Comparison of ENCODE assay signal across 21 cellular contexts in genomic region chr22:17631076-17631565, GRCh38. TPM values are rescaled to one million over a fixed set of nuclear protein-coding genes. Genes with fewer than 3 reads are reported as not detected.
DNase-seq lines count a peak whose midpoint lies in the region; ATAC-seq, FAIRE-seq and TF ChIP-seq lines count a peak whose summit lies in the region.
"Had no signal": no experiment of that assay in that cellular context is flagged by ENCODE, and none has a peak within 500 bp of the region (broad histone marks: within the 10 kb centered on the region; RNA-seq: fewer than 3 reads in every experiment).

No MANE protein-coding gene starts in this region.

- H3K27ac ChIP-seq in endothelial cell of umbilical vein (ENCODE audit: insufficient read depth, low read depth, low read length) (no peak overlapping the region), GM23248 (no peak overlapping the region)
- H3K27ac ChIP-seq: C4-2B had no signal

- H3K27me3 Mint-ChIP-seq in natural killer cell (ENCODE audit: low read depth in 2 of 2): no peaks in the 10 kb centered on the region
- no peaks in the 10 kb centered on the region for H3K27me3 Mint-ChIP-seq in natural killer cell treated with Interleukin-12 subunit alpha and Interleukin-12 subunit beta and Interleukin-15 and Interleukin-18, amount 100 ng/mL, for 72 hours
- no peaks in the 10 kb centered on the region for H3K27me3 Mint-ChIP-seq in nephron (ENCODE audit: low read depth)
- no peaks in the 10 kb centered on the region for H3K27me3 Mint-ChIP-seq in type B pancreatic cell
- no peaks in the 10 kb centered on the region for H3K27me3 Mint-ChIP-seq in chondrocyte (ENCODE audit: low read depth)
- H3K27me3 Mint-ChIP-seq: CD8-positive, alpha-beta memory T cell had no signal

- no peak for ATAC-seq in natural killer cell
- ATAC-seq in natural killer cell treated with Interleukin-12 subunit alpha and Interleukin-12 subunit beta and Interleukin-15 and Interleukin-18, amount 100 ng/mL, for 72 hours: no peak
- ATAC-seq: HCT116 had no signal

- H3K4me3 ChIP-seq in endothelial cell of umbilical vein (replicated peaks in 1 of 3; ENCODE audit: insufficient read depth in 1 of 3, low read depth in 1 of 3, low read length in 3 of 3) (no peak overlapping the region), GM23248 (no peak overlapping the region)

- no peaks in the 10 kb centered on the region for H3K9me2 ChIP-seq in GM23248 (ENCODE audit: insufficient read depth)

- H3K79me2 ChIP-seq in endothelial cell of umbilical vein (ENCODE audit: control insufficient read depth, insufficient read depth, low read length) (peaks cover 20% of the 10 kb centered on the region), GM23248 (ENCODE audit: insufficient read depth) (peaks cover 33% of the 10 kb centered on the region)

- no TSS peak for BruUV-seq in endothelial cell of umbilical vein (replicated peaks; lab: Mats Ljungman, UMichigan)

- peak overlapping the region; percentile 63 for H3K4me3 Mint-ChIP-seq in natural killer cell
- no peak overlapping the region for H3K4me3 Mint-ChIP-seq in natural killer cell treated with Interleukin-12 subunit alpha and Interleukin-12 subunit beta and Interleukin-15 and Interleukin-18, amount 100 ng/mL, for 72 hours
- peak overlapping the region; percentile 52 to 73 (median 69) for H3K4me3 Mint-ChIP-seq in nephron
- peak overlapping the region; percentile 10 for H3K4me3 Mint-ChIP-seq in type B pancreatic cell
- H3K4me3 Mint-ChIP-seq in chondrocyte (ENCODE audit: unreplicated experiment): no peak overlapping the region

- in situ Hi-C loops in GM23248 (cut with MboI): no loop called here

- no peak for DNase-seq in natural killer cell
- no peak for DNase-seq in natural killer cell treated with Interleukin-12 subunit alpha and Interleukin-12 subunit beta and Interleukin-15 and Interleukin-18, amount 100 ng/mL, for 72 hours (ENCODE audit: low spot score)
- no peak for DNase-seq in endothelial cell of umbilical vein (ENCODE audit: low read depth, low spot score)
- DNase-seq in type B pancreatic cell (ENCODE audit: extremely low spot score, unreplicated experiment): no peak
- DNase-seq in chondrocyte (ENCODE audit: low spot score): no peak
- no peak for DNase-seq in GM23248
- no peak for DNase-seq in NCI-H1930 (lab: John Stamatoyannopoulos, UW)
- DNase-seq: CD8-positive, alpha-beta memory T cell; DMS53; GDM1; GOT3; Karpas-422; NCI-H1694 treated with DMSO at 0.1 percent for 48 hours; NCI-H446; NCI-H526; SHP77 had no signal

- peaks cover 4 to 14% of the 10 kb centered on the region in 2 donors for H3K4me1 Mint-ChIP-seq in natural killer cell
- H3K4me1 Mint-ChIP-seq in natural killer cell treated with Interleukin-12 subunit alpha and Interleukin-12 subunit beta and Interleukin-15 and Interleukin-18, amount 100 ng/mL, for 72 hours (ENCODE audit: low read depth in 2 of 2): no peaks in the 10 kb centered on the region
- peaks cover 32% of the 10 kb centered on the region for H3K4me1 Mint-ChIP-seq in nephron
- no peaks in the 10 kb centered on the region for H3K4me1 Mint-ChIP-seq in type B pancreatic cell (ENCODE audit: unreplicated experiment)
- H3K4me1 Mint-ChIP-seq in chondrocyte (ENCODE audit: low read depth): peaks cover 21% of the 10 kb centered on the region

- POLR2A ChIA-PET in endothelial cell of umbilical vein (lab: Charles Lee): no interaction called here

- H3K4me1 ChIP-seq in endothelial cell of umbilical vein (ENCODE audit: control insufficient read depth, extremely low read depth, insufficient read depth, low read length) (peaks cover 8% of the 10 kb centered on the region), GM23248 (ENCODE audit: insufficient read depth) (peaks cover 26% of the 10 kb centered on the region)

- H3K27ac Mint-ChIP-seq in natural killer cell: peak overlapping the region in 1 of 2 donors; percentile 54
- no peak overlapping the region for H3K27ac Mint-ChIP-seq in natural killer cell treated with Interleukin-12 subunit alpha and Interleukin-12 subunit beta and Interleukin-15 and Interleukin-18, amount 100 ng/mL, for 72 hours
- peak overlapping the region; percentile 37 to 83 (median 48) for H3K27ac Mint-ChIP-seq in nephron
- peak overlapping the region; percentile 89 for H3K27ac Mint-ChIP-seq in type B pancreatic cell
- no peak overlapping the region for H3K27ac Mint-ChIP-seq in chondrocyte (ENCODE audit: unreplicated experiment)

- no peaks in the 10 kb centered on the region for H3K9me1 ChIP-seq in endothelial cell of umbilical vein (replicated peaks; ENCODE audit: control insufficient read depth, extremely low read depth, insufficient read depth, low read length)

- H2AFZ ChIP-seq in endothelial cell of umbilical vein (ENCODE audit: low read depth, low read length): no peak overlapping the region
- no peak overlapping the region for H2AFZ ChIP-seq in GM23248

- no peak for TF ChIP-seq POLR2A in endothelial cell of umbilical vein (IDR thresholded peaks at IDR 0.05; ENCODE audit: low read depth, low read length)

- H3K27me3 ChIP-seq in endothelial cell of umbilical vein (ENCODE audit: control insufficient read depth in 2 of 2, insufficient read depth in 2 of 2, low read length in 2 of 2) (no peaks in the 10 kb centered on the region), GM23248 (replicated peaks; ENCODE audit: insufficient read depth) (no peaks in the 10 kb centered on the region)

- no peaks in the 10 kb centered on the region for H3K36me3 ChIP-seq in endothelial cell of umbilical vein (ENCODE audit: control insufficient read depth in 2 of 2, extremely low read depth in 1 of 2, insufficient read depth in 2 of 2, low read length in 2 of 2)
- no peaks in the 10 kb centered on the region for H3K36me3 ChIP-seq in GM23248 (ENCODE audit: low read depth)

- dilution Hi-C loops in endothelial cell of umbilical vein (cut with MboI; ENCODE audit: extremely low pct_ligation_motif_present, low sequenced_read_pairs): no loop called here

- no peaks in the 10 kb centered on the region for H3K9me3 Mint-ChIP-seq in natural killer cell
- H3K9me3 Mint-ChIP-seq in natural killer cell treated with Interleukin-12 subunit alpha and Interleukin-12 subunit beta and Interleukin-15 and Interleukin-18, amount 100 ng/mL, for 72 hours: no peaks in the 10 kb centered on the region
- no peaks in the 10 kb centered on the region for H3K9me3 Mint-ChIP-seq in nephron
- no peaks in the 10 kb centered on the region for H3K9me3 Mint-ChIP-seq in type B pancreatic cell
- H3K9me3 Mint-ChIP-seq in chondrocyte (ENCODE audit: low read depth): no peaks in the 10 kb centered on the region
- H3K9me3 Mint-ChIP-seq: CD8-positive, alpha-beta memory T cell had no signal

- no peaks in the 10 kb centered on the region for H4K20me1 ChIP-seq in endothelial cell of umbilical vein (replicated peaks; ENCODE audit: control insufficient read depth, extremely low read depth, insufficient read depth, low read length)
- no peaks in the 10 kb centered on the region for H4K20me1 ChIP-seq in GM23248 (ENCODE audit: insufficient read depth)

- peak; percentile 26 for FAIRE-seq in endothelial cell of umbilical vein (lab: Jason Lieb, UNC)
- FAIRE-seq: A204.1, HTR-8/SVneo had no signal

- WGBS in GM23248 (ENCODE audit: low coverage in 1 of 2, low lambda C conversion rate in 2 of 2, missing lambda C conversion rate in 2 of 2), 2 experiments: 91 to 92% methylated on average over 9 of the region's 9 CpGs

- intact Hi-C loops in natural killer cell (cut with micrococcal nuclease): no loop called here
- intact Hi-C loops in endothelial cell of umbilical vein (cut with micrococcal nuclease): loop anchor here (10.0 kb wide), 2 partner anchors 144 to 444 kb away; partner anchors contain the start of genes BID and PEX26

- CTCF ChIA-PET in endothelial cell of umbilical vein (lab: Charles Lee): interaction anchor here (0.6 kb wide), 1 partner anchor 446 kb away, joined by 3 read pairs; no protein-coding TSS in a partner anchor

- H3K9me3 ChIP-seq in endothelial cell of umbilical vein (replicated peaks; ENCODE audit: control insufficient read depth, insufficient read depth, low read length) (no peaks in the 10 kb centered on the region), GM23248 (ENCODE audit: low read depth) (no peaks in the 10 kb centered on the region)

- TF ChIP-seq CTCF in natural killer cell (IDR thresholded peaks at IDR 0.05) (no peak), endothelial cell of umbilical vein (IDR thresholded peaks at IDR 0.05; ENCODE audit: extremely low read depth in 1 of 2, insufficient read depth in 1 of 2, low read depth in 1 of 2, low read length in 2 of 2) (no peak), nephron (IDR thresholded peaks at IDR 0.05; ENCODE audit: unreplicated experiment in 3 of 3) (no peak), type B pancreatic cell (conservative IDR thresholded peaks at IDR 0.05) (no peak), chondrocyte (IDR thresholded peaks at IDR 0.05) (no peak)

- H3K9ac ChIP-seq in endothelial cell of umbilical vein (replicated peaks; ENCODE audit: extremely low read depth, insufficient read depth, low read length) (no peak overlapping the region), GM23248 (no peak overlapping the region)

- peaks cover 20% of the 10 kb centered on the region for H3F3A ChIP-seq in GM23248 (ENCODE audit: insufficient read depth)

- H3K36me3 Mint-ChIP-seq in natural killer cell: no peaks in the 10 kb centered on the region
- no peaks in the 10 kb centered on the region for H3K36me3 Mint-ChIP-seq in natural killer cell treated with Interleukin-12 subunit alpha and Interleukin-12 subunit beta and Interleukin-15 and Interleukin-18, amount 100 ng/mL, for 72 hours
- no peaks in the 10 kb centered on the region for H3K36me3 Mint-ChIP-seq in nephron (ENCODE audit: low read depth)
- no peaks in the 10 kb centered on the region for H3K36me3 Mint-ChIP-seq in type B pancreatic cell
- peaks cover 1% of the 10 kb centered on the region for H3K36me3 Mint-ChIP-seq in chondrocyte (ENCODE audit: low read depth)

- no peak overlapping the region for H3K4me2 ChIP-seq in endothelial cell of umbilical vein (ENCODE audit: insufficient read depth, low read length)
- no peak overlapping the region for H3K4me2 ChIP-seq in GM23248 (ENCODE audit: unreplicated experiment)

RNA-seq across cellular contexts. Expression of gene ATP6V1E1, which starts 2.6 kb away (rescaled TPM):
- 10 to 100 TPM; 75.8 to 79.8 (median 76.4) TPM for total RNA-seq in natural killer cell
- total RNA-seq in natural killer cell treated with Interleukin-12 subunit alpha and Interleukin-12 subunit beta and Interleukin-15 and Interleukin-18, amount 100 ng/mL, for 72 hours: 100 to 1,000 TPM; 122 to 163 TPM
- total RNA-seq in endothelial cell of umbilical vein: 113 and 118 TPM in 2 replicates
- 95.2 and 95.9 TPM in 2 replicates for polyA plus RNA-seq in endothelial cell of umbilical vein
- polyA plus RNA-seq in endothelial cell of umbilical vein (2011; cell fraction: cytosol; rRNA removed): 93.1 and 96.2 TPM in 2 replicates
- polyA plus RNA-seq in endothelial cell of umbilical vein (2011; cell fraction: nucleus; rRNA removed): 46.9 and 54.4 TPM in 2 replicates
- 127 and 139 TPM in 2 replicates for polyA plus RNA-seq in endothelial cell of umbilical vein (2012)
- 92.8 and 96.6 TPM in 2 replicates for polyA minus RNA-seq in endothelial cell of umbilical vein
- polyA minus RNA-seq in endothelial cell of umbilical vein (2011; cell fraction: cytosol; rRNA and poly(A)+ RNA removed): 38.7 TPM
- 25.4 and 34.2 TPM in 2 replicates for polyA minus RNA-seq in endothelial cell of umbilical vein (2011; cell fraction: nucleus; rRNA and poly(A)+ RNA removed)
- 64.2 and 77.3 TPM in 2 replicates for total RNA-seq in type B pancreatic cell (ENCODE audit: low replicate concordance)
- 118 to 125 TPM (median 120 TPM) in 3 replicates for total RNA-seq in chondrocyte
- 103 and 113 TPM in 2 replicates for total RNA-seq in GM23248 (2014; rRNA removed; shearing (Covaris generic))
- polyA plus RNA-seq in GM23248 (2016; fragmentation: Nextera tagmentation; extraction: Ambion mirVana): 131 and 134 TPM in 2 replicates

RNA-seq across cellular contexts. Expression of gene BCL2L13, which starts 7.4 kb away (rescaled TPM):
- total RNA-seq in natural killer cell: 10 to 100 TPM; 19.1 to 28.7 (median 23.3) TPM
- 10 to 100 TPM; 37.4 to 38.2 TPM for total RNA-seq in natural killer cell treated with Interleukin-12 subunit alpha and Interleukin-12 subunit beta and Interleukin-15 and Interleukin-18, amount 100 ng/mL, for 72 hours
- 36.2 TPM in 2 replicates for total RNA-seq in endothelial cell of umbilical vein
- 23.9 and 28.1 TPM in 2 replicates for polyA plus RNA-seq in endothelial cell of umbilical vein
- 36.8 and 39.0 TPM in 2 replicates for polyA plus RNA-seq in endothelial cell of umbilical vein (2011; cell fraction: cytosol; rRNA removed)
- polyA plus RNA-seq in endothelial cell of umbilical vein (2011; cell fraction: nucleus; rRNA removed): 26.0 and 27.1 TPM in 2 replicates
- polyA plus RNA-seq in endothelial cell of umbilical vein (2012): 44.9 and 48.0 TPM in 2 replicates
- 45.3 and 59.1 TPM in 2 replicates for polyA minus RNA-seq in endothelial cell of umbilical vein
- 19.6 TPM for polyA minus RNA-seq in endothelial cell of umbilical vein (2011; cell fraction: cytosol; rRNA and poly(A)+ RNA removed)
- polyA minus RNA-seq in endothelial cell of umbilical vein (2011; cell fraction: nucleus; rRNA and poly(A)+ RNA removed): 13.9 and 18.7 TPM in 2 replicates
- total RNA-seq in type B pancreatic cell (ENCODE audit: low replicate concordance): 32.5 and 42.8 TPM in 2 replicates
- total RNA-seq in chondrocyte: 38.7 to 46.2 TPM (median 39.6 TPM) in 3 replicates
- total RNA-seq in GM23248 (2014; rRNA removed; shearing (Covaris generic)): 71.9 and 74.1 TPM in 2 replicates
- polyA plus RNA-seq in GM23248 (2016; fragmentation: Nextera tagmentation; extraction: Ambion mirVana): 43.0 and 44.9 TPM in 2 replicates

Comparison
In these comparisons a context has a peak if more than half of its experiments do, and no peak if none do; other contexts are left out.
1. H3K4me3 Mint-ChIP-seq: peak in natural killer cell (single experiment), nephron (3 of 3) and type B pancreatic cell (single experiment); none in natural killer cell treated with Interleukin-12 subunit alpha and Interleukin-12 subunit beta and Interleukin-15 and Interleukin-18, amount 100 ng/mL, for 72 hours (single experiment) and chondrocyte (single experiment).
2. H3K27ac Mint-ChIP-seq: peak in nephron (3 of 3) and type B pancreatic cell (single experiment); none in natural killer cell treated with Interleukin-12 subunit alpha and Interleukin-12 subunit beta and Interleukin-15 and Interleukin-18, amount 100 ng/mL, for 72 hours (0 of 2) and chondrocyte (single experiment).